ENCODE assay signal across 16 cellular contexts in genomic region chr12:6464531-6464930, GRCh38. TPM values are rescaled to one million over a fixed set of nuclear protein-coding genes. Genes with fewer than 3 reads are reported as not detected.
DNase-seq lines count a peak whose midpoint lies in the region; ATAC-seq lines count a peak whose summit lies in the region.
"Had no signal": no experiment of that assay in that cellular context is flagged by ENCODE, and none has a peak within 500 bp of the region (broad histone marks: within the 10 kb centered on the region; RNA-seq: fewer than 3 reads in every experiment).

No MANE protein-coding gene starts in this region.

- CTCF ChIA-PET in naive thymus-derived CD4-positive, alpha-beta T cell (lab: Charles Lee): interaction anchor here (0.8 to 6.8 kb wide), 20 partner anchors 10 to 144 kb away, joined by 3 to 201 read pairs (median 9); partner anchors contain the start of genes CD27 and TAPBPL

- peaks cover 83 to 91% of the 10 kb centered on the region in 2 donors for H3K36me3 Mint-ChIP-seq in activated naive CD4-positive, alpha-beta T cell treated with anti-CD3 and anti-CD28 coated beads, Interleukin-2, amount 50 U/mL, for 72 hours
- peaks cover 3 to 85% (median 40%) of the 10 kb centered on the region in 5 donors for H3K36me3 Mint-ChIP-seq in naive thymus-derived CD4-positive, alpha-beta T cell

- intact Hi-C loops in naive thymus-derived CD4-positive, alpha-beta T cell (cut with micrococcal nuclease): loop anchor here in 1 of 2 donors (5.0 kb wide), 1 partner anchor 93 kb away; the partner anchor contains the start of gene IFFO1

- in situ Hi-C loops in G401 (cut with HindIII; ENCODE audit: low sequenced_read_pairs): no loop called here

- no peak overlapping the region for H3K4me3 ChIP-seq in BLaER1
- H3K4me3 ChIP-seq in naive thymus-derived CD4-positive, alpha-beta T cell (ENCODE audit: low read length): peak overlapping the region; percentile 40

- H3K9me3 ChIP-seq in BLaER1: peaks cover 26% of the 10 kb centered on the region
- no peaks in the 10 kb centered on the region for H3K9me3 ChIP-seq in naive thymus-derived CD4-positive, alpha-beta T cell (ENCODE audit: control insufficient read depth in 2 of 3, low read length in 3 of 3)

- DNase-seq in G401 (ENCODE audit: low spot score): peak; percentile 37
- DNase-seq in activated naive CD4-positive, alpha-beta T cell treated with anti-CD3 and anti-CD28 coated beads, Interleukin-2, amount 50 U/mL, for 72 hours (ENCODE audit: low spot score in 2 of 2): no peak
- DNase-seq in naive thymus-derived CD4-positive, alpha-beta T cell: no peak
- DNase-seq: AML-193, DMS79, NCI-H1092, NCI-H2171 treated with DMSO at 0.1 percent for 48 hours, trophoblast cell had no signal

- peak overlapping the region; percentile 95 to 97 for H3K27ac Mint-ChIP-seq in activated naive CD4-positive, alpha-beta T cell treated with anti-CD3 and anti-CD28 coated beads, Interleukin-2, amount 50 U/mL, for 72 hours
- peak overlapping the region; percentile 95 to 99 (median 98) for H3K27ac Mint-ChIP-seq in naive thymus-derived CD4-positive, alpha-beta T cell
- H3K27ac Mint-ChIP-seq: progenitor cell of endocrine pancreas had no signal

- H3K4me3 Mint-ChIP-seq in naive thymus-derived CD4-positive, alpha-beta T cell: peak overlapping the region; percentile 63 to 89 (median 85)

- no peaks in the 10 kb centered on the region for H3K27me3 ChIP-seq in BLaER1
- no peaks in the 10 kb centered on the region for H3K27me3 ChIP-seq in naive thymus-derived CD4-positive, alpha-beta T cell (ENCODE audit: control insufficient read depth in 2 of 2, insufficient read depth in 2 of 2, low read length in 2 of 2)

- peaks cover 82% of the 10 kb centered on the region for H3K36me3 ChIP-seq in BLaER1
- H3K36me3 ChIP-seq in naive thymus-derived CD4-positive, alpha-beta T cell (ENCODE audit: control insufficient read depth in 2 of 3, insufficient read depth in 3 of 3, low read length in 3 of 3): peaks cover 16 to 24% (median 22%) of the 10 kb centered on the region in 3 experiments

- H3K27ac ChIP-seq in BLaER1: peak overlapping the region; percentile 82
- peak overlapping the region; percentile 93 for H3K27ac ChIP-seq in naive thymus-derived CD4-positive, alpha-beta T cell (ENCODE audit: low read depth, low read length)

- POLR2A ChIA-PET in naive thymus-derived CD4-positive, alpha-beta T cell (lab: Charles Lee): interaction anchor here (0.6 to 16.5 kb wide), 15 partner anchors 18 to 493 kb away, joined by 3 to 726 read pairs (median 7); partner anchors contain the start of genes CD27, GAPDH and TAPBPL

- peaks cover 65 to 100% (median 91%) of the 10 kb centered on the region in 7 donors for H3K4me1 Mint-ChIP-seq in naive thymus-derived CD4-positive, alpha-beta T cell

- no peaks in the 10 kb centered on the region for H3K9me3 Mint-ChIP-seq in activated naive CD4-positive, alpha-beta T cell treated with anti-CD3 and anti-CD28 coated beads, Interleukin-2, amount 50 U/mL, for 72 hours
- H3K9me3 Mint-ChIP-seq in naive thymus-derived CD4-positive, alpha-beta T cell: no peaks in the 10 kb centered on the region

- H3K9ac ChIP-seq in BLaER1: 0 out of 2 replicates have a peak overlapping the region, but pooled peaks have one; percentile 52

- H4K20me1 ChIP-seq in BLaER1: peaks cover 4% of the 10 kb centered on the region; the same call in 1 of the 2 replicates

- peaks cover 100% of the 10 kb centered on the region for H3K4me1 ChIP-seq in BLaER1
- H3K4me1 ChIP-seq in naive thymus-derived CD4-positive, alpha-beta T cell (ENCODE audit: control insufficient read depth in 2 of 2, insufficient read depth in 2 of 2, low read length in 2 of 2): peaks cover 77 to 84% of the 10 kb centered on the region in 2 donors

- H3K27me3 Mint-ChIP-seq in naive thymus-derived CD4-positive, alpha-beta T cell: no peaks in the 10 kb centered on the region

- peak overlapping the region; percentile 87 for H3K4me2 ChIP-seq in BLaER1

- no peak for ATAC-seq in activated naive CD4-positive, alpha-beta T cell treated with anti-CD3 and anti-CD28 coated beads, Interleukin-2, amount 50 U/mL, for 72 hours
- ATAC-seq in naive thymus-derived CD4-positive, alpha-beta T cell: no peak
- ATAC-seq in GM19324 (IDR thresholded peaks at IDR 0.05; ENCODE audit: low FRiP score, unreplicated experiment) (no peak), HG03378 (IDR thresholded peaks at IDR 0.05; ENCODE audit: unreplicated experiment) (no peak), HG02884 (IDR thresholded peaks at IDR 0.05; ENCODE audit: unreplicated experiment) (no peak), HG03196 (IDR thresholded peaks at IDR 0.05; ENCODE audit: unreplicated experiment) (no peak)
- ATAC-seq: HepG2 had no signal

RNA-seq across cellular contexts. Expression of gene VAMP1, which starts 5.9 kb away (rescaled TPM):
- 7.6 and 9.3 TPM in 2 replicates for total RNA-seq in G401 (2014; rRNA removed; shearing (Covaris generic))
- 100 to 1,000 TPM in 1 of 2 donors, 10 to 100 TPM in 1; 47.6 to 151 TPM for total RNA-seq in activated naive CD4-positive, alpha-beta T cell treated with anti-CD3 and anti-CD28 coated beads, Interleukin-2, amount 50 U/mL, for 72 hours
- total RNA-seq in naive thymus-derived CD4-positive, alpha-beta T cell: 100 to 1,000 TPM in 2 of 5 experiments, 10 to 100 TPM in 3; 38.7 to 123 (median 47.9) TPM
- 10 to 100 TPM; 10.9 to 14.0 TPM for polyA plus RNA-seq in naive thymus-derived CD4-positive, alpha-beta T cell

RNA-seq across cellular contexts. Expression of gene TAPBPL, which starts 12.7 kb away (rescaled TPM):
- 0.25 TPM in 1 of 2 replicates, not detected in the other for total RNA-seq in G401 (2014; rRNA removed; shearing (Covaris generic))
- 10 to 100 TPM; 31.4 to 33.7 TPM for total RNA-seq in activated naive CD4-positive, alpha-beta T cell treated with anti-CD3 and anti-CD28 coated beads, Interleukin-2, amount 50 U/mL, for 72 hours
- total RNA-seq in naive thymus-derived CD4-positive, alpha-beta T cell: 10 to 100 TPM; 23.0 to 65.4 (median 52.9) TPM
- 100 to 1,000 TPM in 1 of 2 donors, 10 to 100 TPM in 1; 48.7 to 104 TPM for polyA plus RNA-seq in naive thymus-derived CD4-positive, alpha-beta T cell

RNA-seq across cellular contexts. Expression of gene CD27, which starts 19.8 kb away (rescaled TPM):
- not detected in 2 replicates for total RNA-seq in G401 (2014; rRNA removed; shearing (Covaris generic))
- 100 to 1,000 TPM in 1 of 2 donors, 10 to 100 TPM in 1; 77.9 to 162 TPM for total RNA-seq in activated naive CD4-positive, alpha-beta T cell treated with anti-CD3 and anti-CD28 coated beads, Interleukin-2, amount 50 U/mL, for 72 hours
- total RNA-seq in naive thymus-derived CD4-positive, alpha-beta T cell: 100 to 1,000 TPM in 4 of 5 experiments, 10 to 100 TPM in 1; 74.1 to 217 (median 130) TPM
- polyA plus RNA-seq in naive thymus-derived CD4-positive, alpha-beta T cell: 100 to 1,000 TPM; 560 to 590 TPM
- total RNA-seq: bronchial epithelial cell, HepG2, progenitor cell of endocrine pancreas had no signal

RNA-seq across cellular contexts. Expression of gene MRPL51, which starts 28.5 kb away (rescaled TPM):
- 363 and 396 TPM in 2 replicates for total RNA-seq in G401 (2014; rRNA removed; shearing (Covaris generic))
- total RNA-seq in activated naive CD4-positive, alpha-beta T cell treated with anti-CD3 and anti-CD28 coated beads, Interleukin-2, amount 50 U/mL, for 72 hours: 100 to 1,000 TPM; 305 to 440 TPM
- total RNA-seq in naive thymus-derived CD4-positive, alpha-beta T cell: 100 to 1,000 TPM in 1 of 5 experiments, 10 to 100 TPM in 4; 22.5 to 208 (median 80.9) TPM
- 100 to 1,000 TPM; 204 to 220 TPM for polyA plus RNA-seq in naive thymus-derived CD4-positive, alpha-beta T cell

RNA-seq across cellular contexts. Expression of gene NCAPD2, which starts 29.4 kb away (rescaled TPM):
- 86.1 and 102 TPM in 2 replicates for total RNA-seq in G401 (2014; rRNA removed; shearing (Covaris generic))
- 100 to 1,000 TPM; 208 to 276 TPM for total RNA-seq in activated naive CD4-positive, alpha-beta T cell treated with anti-CD3 and anti-CD28 coated beads, Interleukin-2, amount 50 U/mL, for 72 hours
- 100 to 1,000 TPM in 1 of 5 experiments, 10 to 100 TPM in 4; 30.3 to 121 (median 38.4) TPM for total RNA-seq in naive thymus-derived CD4-positive, alpha-beta T cell
- polyA plus RNA-seq in naive thymus-derived CD4-positive, alpha-beta T cell: 10 to 100 TPM; 24.4 to 46.7 TPM

Comparison
In these comparisons a context has a peak if more than half of its experiments do, and no peak if none do; other contexts are left out.
1. RNA of gene TAPBPL, which starts 12.7 kb away (total RNA-seq): 23.0 to 65.4 TPM in naive thymus-derived CD4-positive, alpha-beta T cell and 31.4 to 33.7 TPM in activated naive CD4-positive, alpha-beta T cell treated with anti-CD3 and anti-CD28 coated beads, Interleukin-2, amount 50 U/mL, for 72 hours; 0.25 TPM in G401; every median in the first group is over 10 times any median in the second.
2. RNA of gene CD27, which starts 19.8 kb away (total RNA-seq): 77.9 to 162 TPM in activated naive CD4-positive, alpha-beta T cell treated with anti-CD3 and anti-CD28 coated beads, Interleukin-2, amount 50 U/mL, for 72 hours and 74.1 to 217 TPM in naive thymus-derived CD4-positive, alpha-beta T cell; not detected in G401; every median in the first group is over 10 times any median in the second.